21 cellular contexts compared by ENCODE assay signal in genomic region chr2:32849456-32850194, GRCh38.
A peak's percentile ranks its signal among the peaks of the same experiment; 100 is the strongest.
DNase-seq lines count a peak whose midpoint lies in the region; ATAC-seq, FAIRE-seq and TF ChIP-seq lines count a peak whose summit lies in the region.
"Had no signal": no experiment of that assay in that cellular context is flagged by ENCODE, and none has a peak within 500 bp of the region (broad histone marks: within the 10 kb centered on the region; RNA-seq: fewer than 3 reads in every experiment).

No MANE protein-coding gene starts in this region.

- H4K5ac ChIP-seq in H1 (ENCODE audit: insufficient read length, low read depth, low read length) = no peak overlapping the region

- CTCF ChIA-PET in PC-9 (lab: Charles Lee) (no interaction called here), H1 (lab: Charles Lee; ENCODE audit: partially characterized antibody) (interaction anchor here (1.1 kb wide), 1 partner anchor 592 kb away, joined by 3 read pairs; no protein-coding TSS in a partner anchor)

- TF ChIP-seq POLR2A in H1 (IDR thresholded peaks at IDR 0.05; ENCODE audit: control extremely low read depth in 1 of 2, low read depth in 2 of 2, low read length in 2 of 2) = no peak

- no peak overlapping the region for H4K8ac ChIP-seq in H1 (ENCODE audit: extremely low read depth, insufficient read depth, low read length)

- no peaks in the 10 kb centered on the region for H3F3A ChIP-seq in PC-9 (ENCODE audit: insufficient read depth, low read depth)

- intact Hi-C loops in PC-9 (cut with micrococcal nuclease; ENCODE audit: unreplicated experiment) = no loop called here
- intact Hi-C loops in right cardiac atrium (cut with DNase I) = no loop called here

- H3K14ac ChIP-seq in H1 (ENCODE audit: insufficient read length) = no peak overlapping the region

- no peak overlapping the region for H2BK15ac ChIP-seq in H1 (ENCODE audit: low read length)

- H3K27me3 ChIP-seq in PC-9 (ENCODE audit: insufficient read depth, low read depth) (no peaks in the 10 kb centered on the region), H1 (replicated peaks in 1 of 4; ENCODE audit: control insufficient read depth in 3 of 4, extremely low read depth in 1 of 4, insufficient read depth in 3 of 4, low read length in 3 of 4) (no peaks in the 10 kb centered on the region), right cardiac atrium (ENCODE audit: control insufficient read depth, insufficient read depth) (no peaks in the 10 kb centered on the region), small intestine (ENCODE audit: control insufficient read depth in 2 of 2, insufficient read depth in 2 of 2, low read length in 2 of 2) (no peaks in the 10 kb centered on the region)
- H3K27me3 ChIP-seq: Peyer's patch had no signal

- H3K56ac ChIP-seq in H1 (replicated peaks; ENCODE audit: insufficient read length, low read depth, low read length) = no peak overlapping the region

- no TSS peak for BruUV-seq in PC-9 (replicated peaks; lab: Mats Ljungman, UMichigan)

- H3K27ac ChIP-seq in PC-9 (no peak overlapping the region), H1 (ENCODE audit: low read depth, low read length) (no peak overlapping the region), right cardiac atrium (ENCODE audit: low read length) (no peak overlapping the region), small intestine (ENCODE audit: low read depth in 1 of 2, low read length in 1 of 2) (no peak overlapping the region)
- H3K27ac ChIP-seq: C4-2B, Peyer's patch had no signal

- H2AFZ ChIP-seq in PC-9 (0 out of 2 replicates have a peak overlapping the region, but pooled peaks have one; percentile 34), H1 (ENCODE audit: low read length) (peak overlapping the region; percentile 63; the same call in 1 of the 2 replicates)

- no peak overlapping the region for H2BK20ac ChIP-seq in H1 (ENCODE audit: low read length)

- no peaks in the 10 kb centered on the region for H3K27me3 Mint-ChIP-seq in progenitor cell of endocrine pancreas

- H3K4me1 Mint-ChIP-seq in progenitor cell of endocrine pancreas (ENCODE audit: low read depth) = no peaks in the 10 kb centered on the region
- H3K4me1 Mint-ChIP-seq: IgD-negative memory B cell had no signal

- H2BK12ac ChIP-seq in H1 (ENCODE audit: low read depth, low read length) = no peak overlapping the region

- no peak overlapping the region for H3K27ac Mint-ChIP-seq in progenitor cell of endocrine pancreas
- H3K27ac Mint-ChIP-seq: IgD-negative memory B cell had no signal

- H3K36me3 ChIP-seq in PC-9 (ENCODE audit: low read depth) = no peaks in the 10 kb centered on the region
- H3K36me3 ChIP-seq in H1 (ENCODE audit: control insufficient read depth in 2 of 4, insufficient read depth in 4 of 4, low read length in 3 of 4) = no peaks in the 10 kb centered on the region
- H3K36me3 ChIP-seq in small intestine (ENCODE audit: control insufficient read depth in 2 of 2, insufficient read depth in 2 of 2, low read length in 2 of 2) = no peaks in the 10 kb centered on the region
- H3K36me3 ChIP-seq: Peyer's patch had no signal

- H4K91ac ChIP-seq in H1 (replicated peaks; ENCODE audit: insufficient read length, low read length) = no peak overlapping the region

- H2BK5ac ChIP-seq in H1 (ENCODE audit: low read depth, low read length) = no peak overlapping the region

- H3K23me2 ChIP-seq in H1 (ENCODE audit: low read depth, low read length) = no peaks in the 10 kb centered on the region

- no peak overlapping the region for H3K9ac ChIP-seq in H1 (replicated peaks in 1 of 4; ENCODE audit: extremely low read depth in 1 of 4, low read depth in 3 of 4, low read length in 3 of 4)
- H3K9ac ChIP-seq: SK-N-SH had no signal

- FAIRE-seq in H1 (lab: Jason Lieb, UNC) (no peak), urothelium cell line (lab: Jason Lieb, UNC) (peak; percentile 44), small intestine (lab: Jason Lieb, UNC) (no peak)
- FAIRE-seq: D721Med, HTR-8/SVneo had no signal

- no peak overlapping the region for H2BK120ac ChIP-seq in H1 (replicated peaks; ENCODE audit: low read depth, low read length)

- no peaks in the 10 kb centered on the region for H3K79me2 ChIP-seq in PC-9 (ENCODE audit: low read depth)
- no peaks in the 10 kb centered on the region for H3K79me2 ChIP-seq in H1 (ENCODE audit: control insufficient read depth in 1 of 2, insufficient read depth in 2 of 2, low read length in 2 of 2)

- no peaks in the 10 kb centered on the region for H3K4me1 ChIP-seq in PC-9 (replicated peaks; ENCODE audit: insufficient read depth)
- 0 out of 7 replicates have a peak, but pooled peaks cover 0 to 3% (median 0%) of the 10 kb centered on the region in 4 experiments for H3K4me1 ChIP-seq in H1 (replicated peaks in 1 of 4; ENCODE audit: control insufficient read depth in 3 of 4, insufficient read depth in 4 of 4, low read length in 3 of 4)
- no peaks in the 10 kb centered on the region for H3K4me1 ChIP-seq in right cardiac atrium (ENCODE audit: control insufficient read depth, insufficient read depth, low read length)
- H3K4me1 ChIP-seq in small intestine (ENCODE audit: control insufficient read depth in 2 of 2, insufficient read depth in 1 of 2, low read depth in 1 of 2, low read length in 1 of 2) = no peaks in the 10 kb centered on the region
- H3K4me1 ChIP-seq: Peyer's patch had no signal

- TF ChIP-seq CTCF in PC-9 (conservative IDR thresholded peaks at IDR 0.05) (no peak), H1 (IDR thresholded peaks at IDR 0.05; ENCODE audit: control extremely low read depth in 1 of 3, insufficient read depth in 1 of 3, low read depth in 1 of 3, low read length in 3 of 3) (no peak), progenitor cell of endocrine pancreas (IDR thresholded peaks at IDR 0.05; ENCODE audit: unreplicated experiment) (no peak)

- no peak overlapping the region for H3K4me3 ChIP-seq in PC-9
- H3K4me3 ChIP-seq in H1 (ENCODE audit: extremely low read depth in 1 of 4, insufficient read depth in 2 of 4, low read depth in 3 of 4, low read length in 4 of 4) = no peak overlapping the region
- H3K4me3 ChIP-seq in right cardiac atrium (ENCODE audit: low read length) = no peak overlapping the region
- H3K4me3 ChIP-seq in small intestine (ENCODE audit: low read depth in 1 of 2, low read length in 2 of 2) = no peak overlapping the region
- H3K4me3 ChIP-seq: Peyer's patch had no signal

- POLR2A ChIA-PET in PC-9 (lab: Charles Lee; ENCODE audit: unreplicated experiment) (no interaction called here), H1 (lab: Charles Lee; ENCODE audit: partially characterized antibody) (no interaction called here)

- no peaks in the 10 kb centered on the region for H3K9me2 ChIP-seq in PC-9 (ENCODE audit: insufficient read depth)
- H3K9me2 ChIP-seq: SK-N-SH had no signal

- no peak overlapping the region for H3K18ac ChIP-seq in H1 (ENCODE audit: extremely low read depth, low read length)

- no peak overlapping the region for H3K23ac ChIP-seq in H1 (ENCODE audit: insufficient read length)

- TF ChIP-seq EP300 in H1 (IDR thresholded peaks at IDR 0.05; ENCODE audit: borderline replicate concordance in 1 of 2, low read depth in 2 of 2, low read length in 2 of 2) = no peak

- H4K20me1 ChIP-seq in PC-9 (ENCODE audit: insufficient read depth) (no peaks in the 10 kb centered on the region), H1 (replicated peaks in 1 of 2; ENCODE audit: control insufficient read depth in 1 of 2, insufficient read depth in 2 of 2, low read length in 2 of 2) (no peaks in the 10 kb centered on the region)

- DNase-seq in PC-9 (no peak), H1 (ENCODE audit: low read depth in 1 of 2, low spot score in 2 of 2) (no peak), right cardiac atrium (no peak), urothelium cell line (ENCODE audit: low spot score) (no peak), GF-D8 (lab: John Stamatoyannopoulos, UW) (no peak), small intestine (no peak), progenitor cell of endocrine pancreas (ENCODE audit: low spot score, unreplicated experiment) (no peak)
- DNase-seq: DMS79, HCEC 1CT, Karpas-422, NCI-H1092, NCI-H146, NCI-H2029 treated with DMSO at 0.1 percent for 48 hours, NCI-H446 treated with DMSO at 0.1 percent for 48 hours, Peyer's patch, SHP77 treated with DMSO at 0.1 percent for 48 hours, SK-N-SH had no signal

- H3K9me3 ChIP-seq in PC-9 (ENCODE audit: insufficient read depth, low read depth) (no peaks in the 10 kb centered on the region; the same call in 1 of the 2 replicates), H1 (ENCODE audit: insufficient read depth in 2 of 2, low read depth in 1 of 2, low read length in 1 of 2) (peaks cover 7 to 9% of the 10 kb centered on the region in 2 experiments; a peak in 2 of 4 replicates), right cardiac atrium (ENCODE audit: control insufficient read depth, low read length) (no peaks in the 10 kb centered on the region), small intestine (ENCODE audit: control insufficient read depth, low read depth) (no peaks in the 10 kb centered on the region)
- H3K9me3 ChIP-seq: SK-N-SH had no signal

- no peak overlapping the region for H2AK5ac ChIP-seq in H1 (ENCODE audit: low read depth, low read length)

- H3K4me3 Mint-ChIP-seq in progenitor cell of endocrine pancreas (ENCODE audit: low read depth) = no peak overlapping the region
- H3K4me3 Mint-ChIP-seq: IgD-negative memory B cell had no signal

- WGBS in H1 (ENCODE audit: extremely low coverage in 1 of 2, insufficient coverage in 1 of 2, insufficient read length in 1 of 2, insufficient replicate concordance in 2 of 2, low coverage in 1 of 2, low lambda C conversion rate in 2 of 2, missing lambda C conversion rate in 1 of 2), 2 experiments = 89% methylated on average over 5 of the region's 5 CpGs; no CpG with 5 or more reads in 1 of the 2 experiments
- WGBS in right cardiac atrium = 69% methylated on average over 5 of the region's 5 CpGs
- 86 to 89% (median 87%) methylated on average over 5 of the region's 5 CpGs for WGBS in small intestine, 3 donors

- no peaks in the 10 kb centered on the region for H3K36me3 Mint-ChIP-seq in progenitor cell of endocrine pancreas (ENCODE audit: insufficient read depth)
- H3K36me3 Mint-ChIP-seq: IgD-negative memory B cell had no signal

- H3K4ac ChIP-seq in H1 (replicated peaks; ENCODE audit: insufficient read length, low read depth, low read length) = no peak overlapping the region

- peaks cover 3% of the 10 kb centered on the region for H3K9me3 Mint-ChIP-seq in progenitor cell of endocrine pancreas (ENCODE audit: low read depth)

- no peaks in the 10 kb centered on the region for H3K79me1 ChIP-seq in H1 (ENCODE audit: low read depth, low read length)

- peak; percentile 68 to 71 for ATAC-seq in right cardiac atrium

- no peak overlapping the region for H3K4me2 ChIP-seq in PC-9
- no peak overlapping the region for H3K4me2 ChIP-seq in H1 (ENCODE audit: insufficient read depth in 1 of 2, low read depth in 2 of 2, low read length in 2 of 2)
- H3K4me2 ChIP-seq: SK-N-SH had no signal

- no peak for TF ChIP-seq RAD21 in H1 (IDR thresholded peaks at IDR 0.05 in 1 of 2, conservative IDR thresholded peaks at IDR 0.05 in 1 of 2; ENCODE audit: low read depth in 2 of 2, low read length in 2 of 2)

TF ChIP-seq in H1, 55 proteins besides CTCF, POLR2A, EP300 and RAD21 (continues in another document):
- TF ChIP-seq TCF12 (IDR thresholded peaks at IDR 0.05; ENCODE audit: low read depth, low read length) = no peak
- TF ChIP-seq SP4 (IDR thresholded peaks at IDR 0.05; ENCODE audit: low read length) = no peak
- no peak for TF ChIP-seq POLR2AphosphoS5 (IDR thresholded peaks at IDR 0.05; ENCODE audit: low read depth, low read length)
- TF ChIP-seq CHD1 (IDR thresholded peaks at IDR 0.05; ENCODE audit: low read depth, low read length) = no peak
- TF ChIP-seq BRCA1 (IDR thresholded peaks at IDR 0.05; ENCODE audit: low read depth, low read length) = no peak
